In genomic region chr1:104760017-104760416, GRCh38 we compare ENCODE assay signal across 13 cellular contexts.
A peak's percentile ranks its signal among the peaks of the same experiment; 100 is the strongest.
DNase-seq lines count a peak whose midpoint lies in the region; ATAC-seq and TF ChIP-seq lines count a peak whose summit lies in the region.
"Had no signal": no experiment of that assay in that cellular context is flagged by ENCODE, and none has a peak within 500 bp of the region (broad histone marks: within the 10 kb centered on the region; RNA-seq: fewer than 3 reads in every experiment).

No MANE protein-coding gene starts in this region.

- ATAC-seq in GM19467 (IDR thresholded peaks at IDR 0.05; ENCODE audit: unreplicated experiment) (peak; percentile 94), HG03039 (IDR thresholded peaks at IDR 0.05; ENCODE audit: unreplicated experiment) (peak; percentile 92)
- ATAC-seq: activated CD4-positive, alpha-beta T cell treated with anti-CD3 and anti-CD28 coated beads for 36 hours; left cardiac atrium had no signal

- TF ChIP-seq CTCF in GM10248 (IDR thresholded peaks at IDR 0.05; ENCODE audit: control extremely low read depth, extremely low read depth, low read depth, missing control alignments) (no peak), prostate gland (IDR thresholded peaks at IDR 0.05) (no peak)

- no peak for TF ChIP-seq POLR2A in prostate gland (IDR thresholded peaks at IDR 0.05)

- DNase-seq in GM10248 (ENCODE audit: extremely low spot score) (peak; percentile 45), NOMO-1 treated with DMSO at 0.1 percent for 48 hours (lab: John Stamatoyannopoulos, UW; ENCODE audit: unreplicated experiment) (peak; percentile 94), prostate gland (ENCODE audit: low spot score) (no peak), NCI-H526 treated with DMSO at 0.1 percent for 48 hours (lab: John Stamatoyannopoulos, UW) (no peak), A172 (ENCODE audit: low spot score) (no peak), activated gamma-delta T cell (lab: John Stamatoyannopoulos, UW) (no peak)
- DNase-seq: ACHN; activated CD4-positive, alpha-beta T cell treated with anti-CD3 and anti-CD28 coated beads for 36 hours; left cardiac atrium; retina had no signal

- POLR2A ChIA-PET in GM10248 (lab: Yijun Ruan, JAX) = no interaction called here

- no peaks in the 10 kb centered on the region for H3K27me3 ChIP-seq in prostate gland (replicated peaks; ENCODE audit: insufficient read depth)

- H3K4me1 ChIP-seq in prostate gland (replicated peaks) = no peaks in the 10 kb centered on the region

- H3K36me3 ChIP-seq in prostate gland = no peaks in the 10 kb centered on the region

- H3K9me3 ChIP-seq in prostate gland = no peaks in the 10 kb centered on the region

- H3K27ac ChIP-seq in prostate gland = no peak overlapping the region
- H3K27ac ChIP-seq: KMS-11 had no signal

- no peak overlapping the region for H3K4me3 ChIP-seq in prostate gland

- CTCF ChIA-PET in GM10248 (lab: Yijun Ruan, JAX) = interaction anchor here (1.2 kb wide), 1 partner anchor 20 kb away, joined by 6 read pairs; no protein-coding TSS in a partner anchor

- intact Hi-C loops in prostate gland (cut with DNase I) = no loop called here

Comparison
In these comparisons a context has a peak if more than half of its experiments do, and no peak if none do; other contexts are left out.
1. DNase-seq: peak in GM10248 (single experiment) and NOMO-1 treated with DMSO at 0.1 percent for 48 hours (single experiment); none in prostate gland (single experiment), NCI-H526 treated with DMSO at 0.1 percent for 48 hours (single experiment), A172 (single experiment) and activated gamma-delta T cell (single experiment).